Comparison of ENCODE assay signal across 8 cellular contexts in the genomic region with DNA sequence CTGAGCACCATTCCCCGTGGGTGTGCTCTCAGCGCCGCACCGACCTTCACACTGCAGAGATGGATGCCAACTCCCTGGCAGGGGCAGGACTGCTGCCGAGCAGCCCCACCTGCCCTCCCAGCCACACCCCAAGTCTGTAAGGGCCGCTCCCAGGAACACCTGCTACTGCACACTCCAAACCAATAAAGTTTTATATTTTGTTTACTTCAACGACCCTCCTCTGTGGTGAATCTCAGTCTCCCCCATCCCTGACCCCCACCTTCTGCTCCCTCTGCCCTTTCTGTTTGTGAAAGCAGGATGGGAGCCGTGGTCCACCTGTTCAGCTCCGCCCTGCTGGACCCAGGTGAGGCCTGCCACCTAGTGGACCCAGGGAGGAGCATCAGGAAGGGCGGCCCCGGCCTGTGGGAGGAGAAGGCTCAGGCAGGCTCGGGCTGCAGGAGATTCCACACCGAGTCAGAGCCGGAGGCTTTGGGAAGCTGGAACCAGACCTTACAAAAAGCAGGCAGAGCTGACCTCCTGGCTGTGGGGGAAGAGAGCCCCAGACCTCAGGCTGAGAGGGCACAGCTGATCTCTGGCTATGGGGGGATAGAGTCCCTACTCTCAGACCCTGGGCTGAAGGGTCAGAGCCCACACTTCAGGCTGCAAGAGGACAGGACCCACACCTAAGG. TPM values are rescaled to one million over a fixed set of nuclear protein-coding genes. Genes with fewer than 3 reads are reported as not detected.
DNase-seq lines count a peak whose midpoint lies in the region; ATAC-seq and TF ChIP-seq lines count a peak whose summit lies in the region.

No MANE protein-coding gene starts in this region.

- ATAC-seq in HG03066 (IDR thresholded peaks at IDR 0.05; ENCODE audit: low read depth, unreplicated experiment): peak; percentile 68
- ATAC-seq in GM18870 (IDR thresholded peaks at IDR 0.05; ENCODE audit: unreplicated experiment): no peak

- H3K27me3 ChIP-seq in dorsolateral prefrontal cortex: no peaks in the 10 kb centered on the region

- intact Hi-C loops in dorsolateral prefrontal cortex (cut with DNase I): no loop called here

- no peak overlapping the region for H3K4me3 ChIP-seq in dorsolateral prefrontal cortex

- DNase-seq in DMS153 treated with DMSO at 0.1 percent for 48 hours (lab: John Stamatoyannopoulos, UW; ENCODE audit: unreplicated experiment) (peak; percentile 84), NCI-H510A treated with DMSO at 0.1 percent for 48 hours (lab: John Stamatoyannopoulos, UW) (peak; percentile 98), dorsolateral prefrontal cortex (peak; percentile 43 to 94 (median 76)), medulla oblongata (ENCODE audit: extremely low spot score) (peak; percentile 70)
- DNase-seq in activated CD4-positive, alpha-beta T cell treated with anti-CD3 and anti-CD28 coated beads, Interleukin-2, amount 50 U/mL, for 1 hour: peak; percentile 60
- peak; percentile 27 for DNase-seq in stimulated activated CD8-positive, alpha-beta memory T cell treated with anti-CD3 and anti-CD28 coated beads, Interleukin-12 subunit alpha, Interleukin-12 subunit beta, amount 100 ng/mL, for 4 hours (ENCODE audit: low read depth)

- H3K27ac ChIP-seq in dorsolateral prefrontal cortex: peak overlapping the region in 1 of 59 donors; percentile 13

- peak; percentile 29 to 82 (median 69) for TF ChIP-seq CTCF in dorsolateral prefrontal cortex (IDR thresholded peaks at IDR 0.05 in 54 of 56, conservative IDR thresholded peaks at IDR 0.05 in 2 of 56; ENCODE audit: low read depth in 1 of 56, partially characterized antibody in 56 of 56)

RNA-seq across cellular contexts. Expression of a gene that starts 1.0 kb away (rescaled TPM):
- total RNA-seq in dorsolateral prefrontal cortex: not detected

RNA-seq across cellular contexts. Expression of a gene that starts 5.3 kb away (rescaled TPM):
- total RNA-seq in dorsolateral prefrontal cortex: 10 to 100 TPM in 4 of 120 experiments, 1 to 10 TPM in 116; 1.3 to 10.3 (median 4.4) TPM

RNA-seq across cellular contexts. Expression of a gene that starts 17.3 kb away (rescaled TPM):
- total RNA-seq in dorsolateral prefrontal cortex: 10 to 100 TPM in 7 of 120 experiments, 1 to 10 TPM in 112, under 1 TPM in 1; 0.87 to 31.6 (median 3.9) TPM

RNA-seq across cellular contexts. Expression of a gene that starts 57.2 kb away (rescaled TPM):
- 100 to 1,000 TPM; 128 to 550 (median 209) TPM for total RNA-seq in dorsolateral prefrontal cortex

Comparison
In these comparisons a context has a peak if more than half of its experiments do, and no peak if none do; other contexts are left out.
1. DNase-seq: peak in every context shown above with its lines; median percentile 98 in NCI-H510A treated with DMSO at 0.1 percent for 48 hours; 84 in DMS153 treated with DMSO at 0.1 percent for 48 hours; 76 in dorsolateral prefrontal cortex; 70 in medulla oblongata; 60 in activated CD4-positive, alpha-beta T cell treated with anti-CD3 and anti-CD28 coated beads, Interleukin-2, amount 50 U/mL, for 1 hour; 27 in stimulated activated CD8-positive, alpha-beta memory T cell treated with anti-CD3 and anti-CD28 coated beads, Interleukin-12 subunit alpha, Interleukin-12 subunit beta, amount 100 ng/mL, for 4 hours.